In the genomic region with DNA sequence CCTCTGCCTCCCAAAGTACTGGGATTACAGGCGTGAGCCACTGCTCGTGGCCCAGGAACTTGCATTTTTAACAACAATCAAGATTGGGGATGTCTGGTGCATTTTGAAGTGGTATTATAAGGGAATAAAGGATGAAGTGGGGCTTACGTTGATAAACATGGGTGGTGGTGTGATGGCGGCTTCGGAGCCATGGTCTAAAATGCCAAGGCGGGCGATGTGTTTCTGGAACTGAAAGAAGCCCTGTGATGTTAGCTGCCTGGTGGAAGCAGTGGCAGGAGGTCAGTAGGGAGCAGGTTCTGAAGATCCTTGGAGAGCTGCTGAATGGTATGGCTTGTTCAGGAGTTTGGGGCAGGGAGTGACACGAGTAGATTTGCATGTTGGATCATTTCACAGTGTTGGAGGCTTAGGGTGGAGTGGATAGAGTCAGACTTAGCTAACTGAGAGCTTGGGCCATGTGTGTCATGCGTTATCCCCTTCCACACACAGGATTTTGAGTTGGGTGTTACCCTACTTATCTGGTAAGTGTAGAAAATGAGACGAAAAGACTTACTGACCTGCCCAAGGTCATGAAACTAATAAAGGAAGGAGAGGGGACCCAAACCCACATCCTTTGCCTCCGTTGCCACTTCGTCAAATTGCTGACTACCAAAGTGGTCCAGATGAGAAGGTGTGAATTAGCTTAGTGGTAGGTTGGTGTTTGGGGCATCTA, we compare ENCODE assay signal across 8 cellular contexts. TPM values are rescaled to one million over a fixed set of nuclear protein-coding genes. Genes with fewer than 3 reads are reported as not detected.
DNase-seq lines count a peak whose midpoint lies in the region; ATAC-seq, FAIRE-seq and TF ChIP-seq lines count a peak whose summit lies in the region.

No MANE protein-coding gene starts in this region.

- peak overlapping the region; percentile 88 for H3K4me3 Mint-ChIP-seq in activated CD8-positive, alpha-beta memory T cell treated with anti-CD3 and anti-CD28 coated beads, Interleukin-2, amount 10 ng/mL, durations not matched to agents 7 days and 5 days
- H3K4me3 Mint-ChIP-seq in type B pancreatic cell, result peak overlapping the region; percentile 94

- dilution Hi-C loops in keratinocyte (cut with MboI; ENCODE audit: extremely low pct_ligation_motif_present, low sequenced_read_pairs), result no loop called here

- peaks cover 45% of the 10 kb centered on the region for H3K79me2 ChIP-seq in keratinocyte (ENCODE audit: control insufficient read depth, insufficient read depth, low read length)

- intact Hi-C loops in Right ventricle myocardium superior (cut with DNase I), result loop anchor here (5.0 kb wide), 2 partner anchors 75 to 90 kb away; no protein-coding TSS in a partner anchor

- peak overlapping the region; percentile 34 for H3K27ac ChIP-seq in cardiac muscle cell
- H3K27ac ChIP-seq in keratinocyte (ENCODE audit: control insufficient read depth, insufficient read depth, low read length), result no peak overlapping the region

- H3K27me3 ChIP-seq in cardiac muscle cell, result no peaks in the 10 kb centered on the region
- H3K27me3 ChIP-seq in keratinocyte (ENCODE audit: control insufficient read depth, extremely low read depth, insufficient read depth, low read length), result no peaks in the 10 kb centered on the region

- no peaks in the 10 kb centered on the region for H3K9me1 ChIP-seq in keratinocyte (ENCODE audit: control insufficient read depth, extremely low read depth, insufficient read depth, low read length)

- H3K36me3 Mint-ChIP-seq in activated CD8-positive, alpha-beta memory T cell treated with anti-CD3 and anti-CD28 coated beads, Interleukin-2, amount 10 ng/mL, durations not matched to agents 7 days and 5 days, result peaks cover 24% of the 10 kb centered on the region
- peaks cover 32% of the 10 kb centered on the region for H3K36me3 Mint-ChIP-seq in type B pancreatic cell

- H3K9ac ChIP-seq in keratinocyte (ENCODE audit: control insufficient read depth, extremely low read depth, insufficient read depth, low read length), result no peak overlapping the region

- peaks cover 5% of the 10 kb centered on the region for H4K20me1 ChIP-seq in keratinocyte (ENCODE audit: control insufficient read depth, extremely low read depth, insufficient read depth, low read length)

- H3K36me3 ChIP-seq in cardiac muscle cell (peaks cover 10% of the 10 kb centered on the region), keratinocyte (ENCODE audit: control insufficient read depth in 2 of 2, extremely low read depth in 1 of 2, insufficient read depth in 2 of 2, low read length in 2 of 2) (peaks cover 8 to 16% of the 10 kb centered on the region in 2 experiments)

- peaks cover 44% of the 10 kb centered on the region for H3K4me1 Mint-ChIP-seq in activated CD8-positive, alpha-beta memory T cell treated with anti-CD3 and anti-CD28 coated beads, Interleukin-2, amount 10 ng/mL, durations not matched to agents 7 days and 5 days
- H3K4me1 Mint-ChIP-seq in type B pancreatic cell (ENCODE audit: unreplicated experiment), result peaks cover 35% of the 10 kb centered on the region

- peak overlapping the region; percentile 82 for H3K4me2 ChIP-seq in keratinocyte (ENCODE audit: control insufficient read depth, extremely low read depth, insufficient read depth, low read depth, low read length)

- H3K27me3 Mint-ChIP-seq in activated CD8-positive, alpha-beta memory T cell treated with anti-CD3 and anti-CD28 coated beads, Interleukin-2, amount 10 ng/mL, durations not matched to agents 7 days and 5 days, result no peaks in the 10 kb centered on the region
- no peaks in the 10 kb centered on the region for H3K27me3 Mint-ChIP-seq in type B pancreatic cell

- H3K9me3 ChIP-seq in cardiac muscle cell (ENCODE audit: low read depth) (no peaks in the 10 kb centered on the region), keratinocyte (ENCODE audit: control insufficient read depth, low read depth, low read length) (no peaks in the 10 kb centered on the region)

- TF ChIP-seq POLR2A in H54 (IDR thresholded peaks at IDR 0.05; ENCODE audit: low read depth, low read length), result no peak

- peak overlapping the region; percentile 83 for H3K27ac Mint-ChIP-seq in activated CD8-positive, alpha-beta memory T cell treated with anti-CD3 and anti-CD28 coated beads, Interleukin-2, amount 10 ng/mL, durations not matched to agents 7 days and 5 days
- peak overlapping the region; percentile 39 for H3K27ac Mint-ChIP-seq in type B pancreatic cell

- in situ Hi-C loops in G401 (cut with HindIII; ENCODE audit: low sequenced_read_pairs), result no loop called here

- ATAC-seq in Right ventricle myocardium superior (ENCODE audit: poor library complexity) (no peak), GM19328 (IDR thresholded peaks at IDR 0.05; ENCODE audit: unreplicated experiment) (no peak)
- peak; percentile 13 for ATAC-seq in activated CD8-positive, alpha-beta memory T cell treated with anti-CD3 and anti-CD28 coated beads, Interleukin-2, amount 10 ng/mL, durations not matched to agents 7 days and 5 days

- H3K4me3 ChIP-seq in cardiac muscle cell (peak overlapping the region; percentile 92), keratinocyte (ENCODE audit: control insufficient read depth in 2 of 3, extremely low read depth in 1 of 3, insufficient read depth in 2 of 3, low read depth in 1 of 3, low read length in 3 of 3) (peak overlapping the region in 2 of 3 experiments; percentile 0 to 68)

- FAIRE-seq in keratinocyte (lab: Jason Lieb, UNC) (no peak), H54 (lab: Jason Lieb, UNC) (no peak)

- no peak overlapping the region for H2AFZ ChIP-seq in keratinocyte (ENCODE audit: control insufficient read depth, low read length)

- H3K4me1 ChIP-seq in cardiac muscle cell (ENCODE audit: low read depth), result peaks cover 8% of the 10 kb centered on the region
- peaks cover 6% of the 10 kb centered on the region for H3K4me1 ChIP-seq in keratinocyte (ENCODE audit: control insufficient read depth, extremely low read depth, insufficient read depth, low read length)

- no peak for TF ChIP-seq CTCF in cardiac muscle cell (IDR thresholded peaks at IDR 0.05; ENCODE audit: low read depth, low read length)
- no peak for TF ChIP-seq CTCF in keratinocyte (optimal IDR thresholded peaks at IDR 0.05 in 1 of 3, IDR thresholded peaks at IDR 0.05 in 1 of 3, conservative IDR thresholded peaks at IDR 0.05 in 1 of 3; ENCODE audit: extremely low read depth in 1 of 3, insufficient read depth in 2 of 3, low read length in 3 of 3)
- TF ChIP-seq CTCF in type B pancreatic cell (conservative IDR thresholded peaks at IDR 0.05), result no peak

- DNase-seq in cardiac muscle cell (ENCODE audit: low read depth in 1 of 2, low spot score in 1 of 2) (no peak), Right ventricle myocardium superior (no peak), keratinocyte (ENCODE audit: low read depth, low spot score) (no peak), type B pancreatic cell (ENCODE audit: extremely low spot score, unreplicated experiment) (peak; percentile 47), H54 (ENCODE audit: insufficient read length, low spot score) (no peak), G401 (ENCODE audit: low spot score) (no peak)
- peak; percentile 60 for DNase-seq in activated CD8-positive, alpha-beta memory T cell treated with anti-CD3 and anti-CD28 coated beads, Interleukin-2, amount 10 ng/mL, durations not matched to agents 7 days and 5 days

- H3K9me3 Mint-ChIP-seq in activated CD8-positive, alpha-beta memory T cell treated with anti-CD3 and anti-CD28 coated beads, Interleukin-2, amount 10 ng/mL, durations not matched to agents 7 days and 5 days (ENCODE audit: low read depth), result no peaks in the 10 kb centered on the region
- H3K9me3 Mint-ChIP-seq in type B pancreatic cell, result peaks cover 5% of the 10 kb centered on the region

- CTCF ChIA-PET in activated CD8-positive, alpha-beta memory T cell treated with anti-CD3 and anti-CD28 coated beads, Interleukin-2, amount 10 ng/mL, durations not matched to agents 7 days and 5 days (lab: Charles Lee), result interaction anchor here (0.5 to 1.9 kb wide), 8 partner anchors 10 to 421 kb away, joined by 3 to 6 read pairs (median 3); a partner anchor contains a TSS

RNA-seq across cellular contexts. Expression of a gene that starts 1.5 kb away (rescaled TPM):
- total RNA-seq in cardiac muscle cell (69.4 and 77.3 TPM in 2 replicates), Right ventricle myocardium superior (29.0 TPM), type B pancreatic cell (ENCODE audit: low replicate concordance) (73.0 and 110 TPM in 2 replicates)
- polyA plus RNA-seq in cardiac muscle cell (109 and 114 TPM in 2 replicates), keratinocyte (59.7 to 105 TPM (median 68.5 TPM) in 3 replicates)
- total RNA-seq in activated CD8-positive, alpha-beta memory T cell treated with anti-CD3 and anti-CD28 coated beads, Interleukin-2, amount 10 ng/mL, durations not matched to agents 7 days and 5 days, result 10 to 100 TPM; 71.2 to 86.2 TPM
- 93.9 TPM for polyA plus RNA-seq in keratinocyte (2011; ENCODE audit: low read depth)
- polyA plus RNA-seq in keratinocyte (2011; cell fraction: cytosol; rRNA removed), result 83.6 and 87.1 TPM in 2 replicates
- polyA plus RNA-seq in keratinocyte (2011; cell fraction: nucleus; rRNA removed), result 98.2 and 131 TPM in 2 replicates
- 48.8 and 62.0 TPM in 2 replicates for polyA plus RNA-seq in keratinocyte (2012; ENCODE audit: low replicate concordance)
- polyA minus RNA-seq in keratinocyte, result 53.2 to 86.3 TPM (median 75.3 TPM) in 3 replicates
- 29.9 TPM for polyA minus RNA-seq in keratinocyte (2011; cell fraction: cytosol; rRNA and poly(A)+ RNA removed)
- polyA minus RNA-seq in keratinocyte (2011; cell fraction: nucleus; rRNA and poly(A)+ RNA removed), result 20.0 and 32.0 TPM in 2 replicates
- total RNA-seq in G401 (2014; rRNA removed; shearing (Covaris generic)), result 58.0 and 58.9 TPM in 2 replicates

RNA-seq across cellular contexts. Expression of a gene that starts 24.5 kb away (rescaled TPM):
- total RNA-seq in cardiac muscle cell (60.6 and 71.3 TPM in 2 replicates), Right ventricle myocardium superior (133 TPM), type B pancreatic cell (ENCODE audit: low replicate concordance) (71.9 and 75.9 TPM in 2 replicates)
- polyA plus RNA-seq in cardiac muscle cell (3.7 and 6.6 TPM in 2 replicates), keratinocyte (102 to 171 TPM (median 138 TPM) in 3 replicates)
- 10 to 100 TPM; 39.6 to 48.0 TPM for total RNA-seq in activated CD8-positive, alpha-beta memory T cell treated with anti-CD3 and anti-CD28 coated beads, Interleukin-2, amount 10 ng/mL, durations not matched to agents 7 days and 5 days
- 63.5 TPM for polyA plus RNA-seq in keratinocyte (2011; ENCODE audit: low read depth)
- 76.8 and 119 TPM in 2 replicates for polyA plus RNA-seq in keratinocyte (2011; cell fraction: cytosol; rRNA removed)
- polyA plus RNA-seq in keratinocyte (2011; cell fraction: nucleus; rRNA removed), result 133 and 140 TPM in 2 replicates
- 25.5 and 178 TPM in 2 replicates for polyA plus RNA-seq in keratinocyte (2012; ENCODE audit: low replicate concordance)
- 74.1 to 149 TPM (median 79.1 TPM) in 3 replicates for polyA minus RNA-seq in keratinocyte
- 105 TPM for polyA minus RNA-seq in keratinocyte (2011; cell fraction: cytosol; rRNA and poly(A)+ RNA removed)
- 54.2 and 59.5 TPM in 2 replicates for polyA minus RNA-seq in keratinocyte (2011; cell fraction: nucleus; rRNA and poly(A)+ RNA removed)
- not detected in 2 replicates for total RNA-seq in G401 (2014; rRNA removed; shearing (Covaris generic))

RNA-seq across cellular contexts. Expression of a gene that starts 36.7 kb away (rescaled TPM):
- total RNA-seq in cardiac muscle cell (0.03 TPM in 1 of 2 replicates, not detected in the other), Right ventricle myocardium superior (0.22 TPM), type B pancreatic cell (ENCODE audit: low replicate concordance) (0.46 and 0.52 TPM in 2 replicates)
- polyA plus RNA-seq in cardiac muscle cell (0.06 TPM in 1 of 2 replicates, not detected in the other), keratinocyte (0.03 TPM in 1 of 3 replicates, not detected in the others)
- not detected for total RNA-seq in activated CD8-positive, alpha-beta memory T cell treated with anti-CD3 and anti-CD28 coated beads, Interleukin-2, amount 10 ng/mL, durations not matched to agents 7 days and 5 days
- polyA plus RNA-seq in keratinocyte (2011; ENCODE audit: low read depth), result not detected
- not detected in 2 replicates for polyA plus RNA-seq in keratinocyte (2011; cell fraction: cytosol; rRNA removed)
- polyA plus RNA-seq in keratinocyte (2011; cell fraction: nucleus; rRNA removed), result 0.04 TPM in 1 of 2 replicates, not detected in the other
- polyA plus RNA-seq in keratinocyte (2012; ENCODE audit: low replicate concordance), result 0.02 and 0.08 TPM in 2 replicates
- not detected in 3 replicates for polyA minus RNA-seq in keratinocyte
- polyA minus RNA-seq in keratinocyte (2011; cell fraction: cytosol; rRNA and poly(A)+ RNA removed), result not detected
- polyA minus RNA-seq in keratinocyte (2011; cell fraction: nucleus; rRNA and poly(A)+ RNA removed), result not detected in 2 replicates
- not detected in 2 replicates for total RNA-seq in G401 (2014; rRNA removed; shearing (Covaris generic))

RNA-seq across cellular contexts. Expression of a gene that starts 49.6 kb away (rescaled TPM):
- total RNA-seq in cardiac muscle cell (17.9 and 34.9 TPM in 2 replicates), Right ventricle myocardium superior (143 TPM), type B pancreatic cell (ENCODE audit: low replicate concordance) (75.6 and 81.8 TPM in 2 replicates)
- polyA plus RNA-seq in cardiac muscle cell (211 and 281 TPM in 2 replicates), keratinocyte (48.3 to 100 TPM (median 99.7 TPM) in 3 replicates)
- total RNA-seq in activated CD8-positive, alpha-beta memory T cell treated with anti-CD3 and anti-CD28 coated beads, Interleukin-2, amount 10 ng/mL, durations not matched to agents 7 days and 5 days, result 10 to 100 TPM; 78.3 to 80.8 TPM
- polyA plus RNA-seq in keratinocyte (2011; ENCODE audit: low read depth), result 103 TPM
- polyA plus RNA-seq in keratinocyte (2011; cell fraction: cytosol; rRNA removed), result 59.0 and 59.8 TPM in 2 replicates
- 9.8 and 16.4 TPM in 2 replicates for polyA plus RNA-seq in keratinocyte (2011; cell fraction: nucleus; rRNA removed)
- polyA plus RNA-seq in keratinocyte (2012; ENCODE audit: low replicate concordance), result 71.0 and 118 TPM in 2 replicates
- polyA minus RNA-seq in keratinocyte, result 5.2 to 8.3 TPM (median 6.4 TPM) in 3 replicates
- polyA minus RNA-seq in keratinocyte (2011; cell fraction: cytosol; rRNA and poly(A)+ RNA removed), result 37.8 TPM
- polyA minus RNA-seq in keratinocyte (2011; cell fraction: nucleus; rRNA and poly(A)+ RNA removed), result 3.3 and 3.9 TPM in 2 replicates
- 35.4 and 51.3 TPM in 2 replicates for total RNA-seq in G401 (2014; rRNA removed; shearing (Covaris generic))

Comparison
In these comparisons a context has a peak if more than half of its experiments do, and no peak if none do; other contexts are left out.
1. DNase-seq: peak in activated CD8-positive, alpha-beta memory T cell treated with anti-CD3 and anti-CD28 coated beads, Interleukin-2, amount 10 ng/mL, durations not matched to agents 7 days and 5 days (single experiment) and type B pancreatic cell (single experiment); none in cardiac muscle cell (0 of 2), Right ventricle myocardium superior (single experiment), keratinocyte (single experiment), H54 (single experiment) and G401 (single experiment).
2. RNA of a gene that starts 24.5 kb away (total RNA-seq): 133 TPM in Right ventricle myocardium superior (single experiment), 71.9 to 75.9 TPM in type B pancreatic cell, 60.6 to 71.3 TPM in cardiac muscle cell and 39.6 to 48.0 TPM in activated CD8-positive, alpha-beta memory T cell treated with anti-CD3 and anti-CD28 coated beads, Interleukin-2, amount 10 ng/mL, durations not matched to agents 7 days and 5 days; not detected in G401; every median in the first group is over 10 times any median in the second.